1 cellular context compared by ENCODE assay signal in genomic region chr7:138089080-138089901, GRCh38.
TF ChIP-seq lines count a peak whose summit lies in the region.

No MANE protein-coding gene starts in this region.

TF ChIP-seq in HepG2, 621 proteins besides CTCF, POLR2A, EP300 and RAD21 (continued from another document and continues in another):
- TF ChIP-seq MBNL3 (CRISPR knock-in tag; conservative IDR thresholded peaks at IDR 0.05) (no peak), CHD2 (IDR thresholded peaks at IDR 0.05; ENCODE audit: low read depth, low read length) (no peak), HOXA5 (CRISPR knock-in tag; IDR thresholded peaks at IDR 0.05) (no peak), ZNF710 (CRISPR knock-in tag; IDR thresholded peaks at IDR 0.05; ENCODE audit: borderline replicate concordance) (no peak), HDAC6 (IDR thresholded peaks at IDR 0.05; ENCODE audit: low read depth, low read length) (no peak), KLF9 (CRISPR knock-in tag; IDR thresholded peaks at IDR 0.05; ENCODE audit: low read depth) (no peak), KAT2B (IDR thresholded peaks at IDR 0.05; ENCODE audit: borderline replicate concordance, low read depth, low read length) (no peak), TRIM24 (CRISPR knock-in tag; IDR thresholded peaks at IDR 0.05) (no peak), ZNF432 (CRISPR knock-in tag; IDR thresholded peaks at IDR 0.05; ENCODE audit: borderline replicate concordance) (no peak), ZNF224 (CRISPR knock-in tag; IDR thresholded peaks at IDR 0.05) (no peak), ZSCAN20 (CRISPR knock-in tag; IDR thresholded peaks at IDR 0.05; ENCODE audit: borderline replicate concordance) (no peak), YEATS2 (CRISPR knock-in tag; IDR thresholded peaks at IDR 0.05; ENCODE audit: borderline replicate concordance) (no peak), TOE1 (CRISPR knock-in tag; IDR thresholded peaks at IDR 0.05) (no peak), ZIK1 (CRISPR knock-in tag; IDR thresholded peaks at IDR 0.05; ENCODE audit: borderline replicate concordance, low read depth) (no peak), MED1 (CRISPR knock-in tag; IDR thresholded peaks at IDR 0.05) (peak; percentile 65), HMGA1 (CRISPR knock-in tag; conservative IDR thresholded peaks at IDR 0.05) (no peak), ZNF672 (CRISPR knock-in tag; IDR thresholded peaks at IDR 0.05) (no peak), MXD3 (CRISPR knock-in tag; IDR thresholded peaks at IDR 0.05) (no peak), MEIS2 (CRISPR knock-in tag; IDR thresholded peaks at IDR 0.05) (no peak), PATZ1 (CRISPR knock-in tag; IDR thresholded peaks at IDR 0.05) (peak; percentile 48; the same call in 1 of the 2 replicates), HNRNPL (IDR thresholded peaks at IDR 0.05; ENCODE audit: low read depth, low read length) (no peak), RAD51 (IDR thresholded peaks at IDR 0.05; ENCODE audit: borderline replicate concordance) (no peak), ZNF510 (CRISPR knock-in tag; IDR thresholded peaks at IDR 0.05; ENCODE audit: low read depth) (no peak), YY1 (IDR thresholded peaks at IDR 0.05; ENCODE audit: insufficient read depth, insufficient replicate concordance, low read depth, low read length) (no peak), GTF3A (CRISPR knock-in tag; conservative IDR thresholded peaks at IDR 0.05) (no peak), MLX (CRISPR knock-in tag; IDR thresholded peaks at IDR 0.05) (no peak), HNRNPUL1 (IDR thresholded peaks at IDR 0.05; ENCODE audit: low read depth, low read length) (no peak), ZNF724P (CRISPR knock-in tag; IDR thresholded peaks at IDR 0.05; ENCODE audit: borderline replicate concordance) (no peak), SSRP1 (CRISPR knock-in tag; IDR thresholded peaks at IDR 0.05) (no peak), MBD4 (IDR thresholded peaks at IDR 0.05; ENCODE audit: borderline replicate concordance, low read length) (no peak), NFKBIZ (CRISPR knock-in tag; IDR thresholded peaks at IDR 0.05) (peak; percentile 52; the same call in 1 of the 2 replicates), ZNF333 (CRISPR knock-in tag; IDR thresholded peaks at IDR 0.05; ENCODE audit: borderline replicate concordance) (no peak), PCBP2 (optimal IDR thresholded peaks at IDR 0.05; ENCODE audit: low read depth, low read length, poor library complexity, severe bottlenecking) (no peak), ZNF383 (CRISPR knock-in tag; IDR thresholded peaks at IDR 0.05; ENCODE audit: borderline replicate concordance) (no peak), ZNF331 (CRISPR knock-in tag; IDR thresholded peaks at IDR 0.05) (peak; percentile 69; the same call in 1 of the 2 replicates)
- TF ChIP-seq, protein P1, sequence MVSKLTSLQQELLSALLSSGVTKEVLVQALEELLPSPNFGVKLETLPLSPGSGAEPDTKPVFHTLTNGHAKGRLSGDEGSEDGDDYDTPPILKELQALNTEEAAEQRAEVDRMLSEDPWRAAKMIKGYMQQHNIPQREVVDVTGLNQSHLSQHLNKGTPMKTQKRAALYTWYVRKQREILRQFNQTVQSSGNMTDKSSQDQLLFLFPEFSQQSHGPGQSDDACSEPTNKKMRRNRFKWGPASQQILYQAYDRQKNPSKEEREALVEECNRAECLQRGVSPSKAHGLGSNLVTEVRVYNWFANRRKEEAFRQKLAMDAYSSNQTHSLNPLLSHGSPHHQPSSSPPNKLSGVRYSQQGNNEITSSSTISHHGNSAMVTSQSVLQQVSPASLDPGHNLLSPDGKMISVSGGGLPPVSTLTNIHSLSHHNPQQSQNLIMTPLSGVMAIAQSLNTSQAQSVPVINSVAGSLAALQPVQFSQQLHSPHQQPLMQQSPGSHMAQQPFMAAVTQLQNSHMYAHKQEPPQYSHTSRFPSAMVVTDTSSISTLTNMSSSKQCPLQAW (CRISPR knock-in tag; IDR thresholded peaks at IDR 0.05): no peak
- TF ChIP-seq, protein P2, sequence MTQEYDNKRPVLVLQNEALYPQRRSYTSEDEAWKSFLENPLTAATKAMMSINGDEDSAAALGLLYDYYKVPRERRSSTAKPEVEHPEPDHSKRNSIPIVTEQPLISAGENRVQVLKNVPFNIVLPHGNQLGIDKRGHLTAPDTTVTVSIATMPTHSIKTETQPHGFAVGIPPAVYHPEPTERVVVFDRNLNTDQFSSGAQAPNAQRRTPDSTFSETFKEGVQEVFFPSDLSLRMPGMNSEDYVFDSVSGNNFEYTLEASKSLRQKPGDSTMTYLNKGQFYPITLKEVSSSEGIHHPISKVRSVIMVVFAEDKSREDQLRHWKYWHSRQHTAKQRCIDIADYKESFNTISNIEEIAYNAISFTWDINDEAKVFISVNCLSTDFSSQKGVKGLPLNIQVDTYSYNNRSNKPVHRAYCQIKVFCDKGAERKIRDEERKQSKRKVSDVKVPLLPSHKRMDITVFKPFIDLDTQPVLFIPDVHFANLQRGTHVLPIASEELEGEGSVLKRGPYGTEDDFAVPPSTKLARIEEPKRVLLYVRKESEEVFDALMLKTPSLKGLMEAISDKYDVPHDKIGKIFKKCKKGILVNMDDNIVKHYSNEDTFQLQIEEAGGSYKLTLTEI (CRISPR knock-in tag; conservative IDR thresholded peaks at IDR 0.05): no peak
- TF ChIP-seq, protein P3, sequence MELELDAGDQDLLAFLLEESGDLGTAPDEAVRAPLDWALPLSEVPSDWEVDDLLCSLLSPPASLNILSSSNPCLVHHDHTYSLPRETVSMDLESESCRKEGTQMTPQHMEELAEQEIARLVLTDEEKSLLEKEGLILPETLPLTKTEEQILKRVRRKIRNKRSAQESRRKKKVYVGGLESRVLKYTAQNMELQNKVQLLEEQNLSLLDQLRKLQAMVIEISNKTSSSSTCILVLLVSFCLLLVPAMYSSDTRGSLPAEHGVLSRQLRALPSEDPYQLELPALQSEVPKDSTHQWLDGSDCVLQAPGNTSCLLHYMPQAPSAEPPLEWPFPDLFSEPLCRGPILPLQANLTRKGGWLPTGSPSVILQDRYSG (CRISPR knock-in tag; IDR thresholded peaks at IDR 0.05): no peak
- TF ChIP-seq, protein P4, sequence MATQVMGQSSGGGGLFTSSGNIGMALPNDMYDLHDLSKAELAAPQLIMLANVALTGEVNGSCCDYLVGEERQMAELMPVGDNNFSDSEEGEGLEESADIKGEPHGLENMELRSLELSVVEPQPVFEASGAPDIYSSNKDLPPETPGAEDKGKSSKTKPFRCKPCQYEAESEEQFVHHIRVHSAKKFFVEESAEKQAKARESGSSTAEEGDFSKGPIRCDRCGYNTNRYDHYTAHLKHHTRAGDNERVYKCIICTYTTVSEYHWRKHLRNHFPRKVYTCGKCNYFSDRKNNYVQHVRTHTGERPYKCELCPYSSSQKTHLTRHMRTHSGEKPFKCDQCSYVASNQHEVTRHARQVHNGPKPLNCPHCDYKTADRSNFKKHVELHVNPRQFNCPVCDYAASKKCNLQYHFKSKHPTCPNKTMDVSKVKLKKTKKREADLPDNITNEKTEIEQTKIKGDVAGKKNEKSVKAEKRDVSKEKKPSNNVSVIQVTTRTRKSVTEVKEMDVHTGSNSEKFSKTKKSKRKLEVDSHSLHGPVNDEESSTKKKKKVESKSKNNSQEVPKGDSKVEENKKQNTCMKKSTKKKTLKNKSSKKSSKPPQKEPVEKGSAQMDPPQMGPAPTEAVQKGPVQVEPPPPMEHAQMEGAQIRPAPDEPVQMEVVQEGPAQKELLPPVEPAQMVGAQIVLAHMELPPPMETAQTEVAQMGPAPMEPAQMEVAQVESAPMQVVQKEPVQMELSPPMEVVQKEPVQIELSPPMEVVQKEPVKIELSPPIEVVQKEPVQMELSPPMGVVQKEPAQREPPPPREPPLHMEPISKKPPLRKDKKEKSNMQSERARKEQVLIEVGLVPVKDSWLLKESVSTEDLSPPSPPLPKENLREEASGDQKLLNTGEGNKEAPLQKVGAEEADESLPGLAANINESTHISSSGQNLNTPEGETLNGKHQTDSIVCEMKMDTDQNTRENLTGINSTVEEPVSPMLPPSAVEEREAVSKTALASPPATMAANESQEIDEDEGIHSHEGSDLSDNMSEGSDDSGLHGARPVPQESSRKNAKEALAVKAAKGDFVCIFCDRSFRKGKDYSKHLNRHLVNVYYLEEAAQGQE (IDR thresholded peaks at IDR 0.05; ENCODE audit: borderline replicate concordance in 1 of 2, low read depth in 1 of 2, low read length in 2 of 2): no peak
- TF ChIP-seq, protein P5, sequence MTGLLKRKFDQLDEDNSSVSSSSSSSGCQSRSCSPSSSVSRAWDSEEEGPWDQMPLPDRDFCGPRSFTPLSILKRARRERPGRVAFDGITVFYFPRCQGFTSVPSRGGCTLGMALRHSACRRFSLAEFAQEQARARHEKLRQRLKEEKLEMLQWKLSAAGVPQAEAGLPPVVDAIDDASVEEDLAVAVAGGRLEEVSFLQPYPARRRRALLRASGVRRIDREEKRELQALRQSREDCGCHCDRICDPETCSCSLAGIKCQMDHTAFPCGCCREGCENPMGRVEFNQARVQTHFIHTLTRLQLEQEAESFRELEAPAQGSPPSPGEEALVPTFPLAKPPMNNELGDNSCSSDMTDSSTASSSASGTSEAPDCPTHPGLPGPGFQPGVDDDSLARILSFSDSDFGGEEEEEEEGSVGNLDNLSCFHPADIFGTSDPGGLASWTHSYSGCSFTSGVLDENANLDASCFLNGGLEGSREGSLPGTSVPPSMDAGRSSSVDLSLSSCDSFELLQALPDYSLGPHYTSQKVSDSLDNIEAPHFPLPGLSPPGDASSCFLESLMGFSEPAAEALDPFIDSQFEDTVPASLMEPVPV (CRISPR knock-in tag; IDR thresholded peaks at IDR 0.05): no peak
- TF ChIP-seq, protein P6, sequence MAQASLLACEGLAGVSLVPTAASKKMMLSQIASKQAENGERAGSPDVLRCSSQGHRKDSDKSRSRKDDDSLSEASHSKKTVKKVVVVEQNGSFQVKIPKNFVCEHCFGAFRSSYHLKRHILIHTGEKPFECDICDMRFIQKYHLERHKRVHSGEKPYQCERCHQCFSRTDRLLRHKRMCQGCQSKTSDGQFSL (CRISPR knock-in tag; IDR thresholded peaks at IDR 0.05): 0 out of 2 replicates have a peak, but pooled peaks have one; percentile 48
- TF ChIP-seq, protein P7, sequence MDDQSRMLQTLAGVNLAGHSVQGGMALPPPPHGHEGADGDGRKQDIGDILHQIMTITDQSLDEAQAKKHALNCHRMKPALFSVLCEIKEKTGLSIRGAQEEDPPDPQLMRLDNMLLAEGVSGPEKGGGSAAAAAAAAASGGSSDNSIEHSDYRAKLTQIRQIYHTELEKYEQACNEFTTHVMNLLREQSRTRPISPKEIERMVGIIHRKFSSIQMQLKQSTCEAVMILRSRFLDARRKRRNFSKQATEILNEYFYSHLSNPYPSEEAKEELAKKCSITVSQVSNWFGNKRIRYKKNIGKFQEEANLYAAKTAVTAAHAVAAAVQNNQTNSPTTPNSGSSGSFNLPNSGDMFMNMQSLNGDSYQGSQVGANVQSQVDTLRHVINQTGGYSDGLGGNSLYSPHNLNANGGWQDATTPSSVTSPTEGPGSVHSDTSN (CRISPR knock-in tag; IDR thresholded peaks at IDR 0.05; ENCODE audit: borderline replicate concordance): no peak
- TF ChIP-seq, protein P8, sequence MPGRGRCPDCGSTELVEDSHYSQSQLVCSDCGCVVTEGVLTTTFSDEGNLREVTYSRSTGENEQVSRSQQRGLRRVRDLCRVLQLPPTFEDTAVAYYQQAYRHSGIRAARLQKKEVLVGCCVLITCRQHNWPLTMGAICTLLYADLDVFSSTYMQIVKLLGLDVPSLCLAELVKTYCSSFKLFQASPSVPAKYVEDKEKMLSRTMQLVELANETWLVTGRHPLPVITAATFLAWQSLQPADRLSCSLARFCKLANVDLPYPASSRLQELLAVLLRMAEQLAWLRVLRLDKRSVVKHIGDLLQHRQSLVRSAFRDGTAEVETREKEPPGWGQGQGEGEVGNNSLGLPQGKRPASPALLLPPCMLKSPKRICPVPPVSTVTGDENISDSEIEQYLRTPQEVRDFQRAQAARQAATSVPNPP (CRISPR knock-in tag; IDR thresholded peaks at IDR 0.05): no peak
- TF ChIP-seq, protein P9, sequence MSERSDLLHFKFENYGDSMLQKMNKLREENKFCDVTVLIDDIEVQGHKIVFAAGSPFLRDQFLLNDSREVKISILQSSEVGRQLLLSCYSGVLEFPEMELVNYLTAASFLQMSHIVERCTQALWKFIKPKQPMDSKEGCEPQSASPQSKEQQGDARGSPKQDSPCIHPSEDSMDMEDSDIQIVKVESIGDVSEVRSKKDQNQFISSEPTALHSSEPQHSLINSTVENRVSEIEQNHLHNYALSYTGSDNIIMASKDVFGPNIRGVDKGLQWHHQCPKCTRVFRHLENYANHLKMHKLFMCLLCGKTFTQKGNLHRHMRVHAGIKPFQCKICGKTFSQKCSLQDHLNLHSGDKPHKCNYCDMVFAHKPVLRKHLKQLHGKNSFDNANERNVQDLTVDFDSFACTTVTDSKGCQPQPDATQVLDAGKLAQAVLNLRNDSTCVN (CRISPR knock-in tag; IDR thresholded peaks at IDR 0.05; ENCODE audit: borderline replicate concordance): no peak
